1 cellular context compared by ENCODE assay signal in the genomic region with DNA sequence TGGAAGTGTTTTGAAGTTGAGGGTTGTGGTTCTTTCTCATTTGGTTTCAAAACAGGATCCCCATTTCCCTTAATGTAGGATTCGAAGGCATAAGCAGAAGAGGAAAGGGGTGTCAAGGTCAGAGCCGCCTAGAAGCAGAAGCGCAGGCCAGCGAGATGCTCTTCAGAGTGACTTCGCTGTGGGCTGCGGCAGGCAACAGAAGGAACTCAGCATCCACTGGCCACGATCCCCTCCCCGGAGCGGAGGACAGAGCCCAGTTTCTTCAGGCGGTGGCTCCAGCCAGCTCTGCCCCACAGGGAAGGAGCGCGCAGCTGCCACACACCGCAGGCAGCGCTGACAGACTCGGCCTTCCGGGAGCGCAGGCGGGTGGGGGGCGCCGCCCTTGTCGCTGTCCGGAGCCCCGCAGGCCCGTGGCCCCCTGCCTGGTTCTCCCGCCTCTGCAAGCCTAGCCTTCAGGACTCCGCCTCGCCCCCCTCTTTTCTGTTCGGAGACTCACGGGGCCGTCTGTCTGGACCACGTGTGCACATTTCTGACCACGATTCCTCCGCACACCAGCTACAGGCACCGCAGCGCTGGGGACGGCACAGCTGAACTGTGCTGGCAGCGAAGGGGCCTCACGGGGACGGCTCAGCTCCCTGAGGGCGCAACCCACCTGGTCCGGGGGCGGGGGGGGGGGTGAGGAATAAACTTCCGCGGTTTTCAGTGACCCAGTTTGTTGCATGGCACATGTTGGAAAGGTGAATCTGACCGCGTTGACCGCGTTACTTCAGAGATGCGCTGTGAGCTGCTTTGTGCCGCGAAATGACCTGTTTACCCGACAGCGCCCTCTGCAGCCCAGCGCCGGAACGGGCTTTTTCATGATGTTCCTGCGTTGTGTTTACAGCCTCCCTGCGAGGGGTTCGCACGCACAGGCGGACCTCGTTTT.
TF ChIP-seq lines count a peak whose summit lies in the region.

No MANE protein-coding gene starts in this region.

TF ChIP-seq in HepG2, 621 proteins besides CTCF, POLR2A, EP300 and RAD21 (continued from another document and continues in another):
- TF ChIP-seq ZNF670 (CRISPR knock-in tag; IDR thresholded peaks at IDR 0.05; ENCODE audit: borderline replicate concordance), result no peak
- no peak for TF ChIP-seq MIER2 (CRISPR knock-in tag; IDR thresholded peaks at IDR 0.05)
- TF ChIP-seq ZNF567 (CRISPR knock-in tag; IDR thresholded peaks at IDR 0.05; ENCODE audit: borderline replicate concordance), result no peak
- no peak for TF ChIP-seq ZBTB7A (CRISPR knock-in tag; IDR thresholded peaks at IDR 0.05)
- TF ChIP-seq, protein P1, sequence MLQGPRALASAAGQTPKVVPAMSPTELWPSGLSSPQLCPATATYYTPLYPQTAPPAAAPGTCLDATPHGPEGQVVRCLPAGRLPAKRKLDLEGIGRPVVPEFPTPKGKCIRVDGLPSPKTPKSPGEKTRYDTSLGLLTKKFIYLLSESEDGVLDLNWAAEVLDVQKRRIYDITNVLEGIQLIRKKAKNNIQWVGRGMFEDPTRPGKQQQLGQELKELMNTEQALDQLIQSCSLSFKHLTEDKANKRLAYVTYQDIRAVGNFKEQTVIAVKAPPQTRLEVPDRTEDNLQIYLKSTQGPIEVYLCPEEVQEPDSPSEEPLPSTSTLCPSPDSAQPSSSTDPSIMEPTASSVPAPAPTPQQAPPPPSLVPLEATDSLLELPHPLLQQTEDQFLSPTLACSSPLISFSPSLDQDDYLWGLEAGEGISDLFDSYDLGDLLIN (CRISPR knock-in tag; IDR thresholded peaks at IDR 0.05; ENCODE audit: borderline replicate concordance), result no peak
- TF ChIP-seq ZNF724P (CRISPR knock-in tag; IDR thresholded peaks at IDR 0.05; ENCODE audit: borderline replicate concordance), result no peak
- TF ChIP-seq CC2D1A (CRISPR knock-in tag; IDR thresholded peaks at IDR 0.05), result no peak
- no peak for TF ChIP-seq PHF21A (CRISPR knock-in tag; IDR thresholded peaks at IDR 0.05)
- TF ChIP-seq ZNF7 (CRISPR knock-in tag; IDR thresholded peaks at IDR 0.05), result no peak
- TF ChIP-seq, protein P2, sequence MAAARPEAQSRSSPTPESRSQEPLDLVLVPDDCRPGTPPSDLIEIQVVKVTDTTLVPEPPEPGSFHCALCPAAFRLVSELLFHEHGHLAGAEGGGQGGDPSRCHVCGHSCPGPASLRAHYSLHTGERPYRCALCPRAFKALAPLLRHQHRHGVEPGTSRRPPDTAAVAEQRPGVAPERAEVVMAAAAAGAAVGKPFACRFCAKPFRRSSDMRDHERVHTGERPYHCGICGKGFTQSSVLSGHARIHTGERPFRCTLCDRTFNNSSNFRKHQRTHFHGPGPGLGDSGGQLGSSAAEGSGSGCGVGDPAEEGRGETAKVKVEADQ (CRISPR knock-in tag; IDR thresholded peaks at IDR 0.05; ENCODE audit: borderline replicate concordance), result no peak
- no peak for TF ChIP-seq GATA4 (IDR thresholded peaks at IDR 0.05; ENCODE audit: borderline replicate concordance, low read depth)
- no peak for TF ChIP-seq THYN1 (CRISPR knock-in tag; IDR thresholded peaks at IDR 0.05; ENCODE audit: borderline replicate concordance, low read depth)
- TF ChIP-seq, protein P3, sequence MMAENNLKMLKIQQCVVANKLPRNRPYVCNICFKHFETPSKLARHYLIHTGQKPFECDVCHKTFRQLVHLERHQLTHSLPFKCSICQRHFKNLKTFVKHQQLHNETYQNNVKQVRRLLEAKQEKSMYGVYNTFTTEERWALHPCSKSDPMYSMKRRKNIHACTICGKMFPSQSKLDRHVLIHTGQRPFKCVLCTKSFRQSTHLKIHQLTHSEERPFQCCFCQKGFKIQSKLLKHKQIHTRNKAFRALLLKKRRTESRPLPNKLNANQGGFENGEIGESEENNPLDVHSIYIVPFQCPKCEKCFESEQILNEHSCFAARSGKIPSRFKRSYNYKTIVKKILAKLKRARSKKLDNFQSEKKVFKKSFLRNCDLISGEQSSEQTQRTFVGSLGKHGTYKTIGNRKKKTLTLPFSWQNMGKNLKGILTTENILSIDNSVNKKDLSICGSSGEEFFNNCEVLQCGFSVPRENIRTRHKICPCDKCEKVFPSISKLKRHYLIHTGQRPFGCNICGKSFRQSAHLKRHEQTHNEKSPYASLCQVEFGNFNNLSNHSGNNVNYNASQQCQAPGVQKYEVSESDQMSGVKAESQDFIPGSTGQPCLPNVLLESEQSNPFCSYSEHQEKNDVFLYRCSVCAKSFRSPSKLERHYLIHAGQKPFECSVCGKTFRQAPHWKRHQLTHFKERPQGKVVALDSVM (CRISPR knock-in tag; IDR thresholded peaks at IDR 0.05), result no peak
- TF ChIP-seq HNRNPLL (IDR thresholded peaks at IDR 0.05; ENCODE audit: low read depth, low read length, poor library complexity, severe bottlenecking), result peak; percentile 24
- peak; percentile 90 for TF ChIP-seq ZBTB38 (CRISPR knock-in tag; IDR thresholded peaks at IDR 0.05)
- TF ChIP-seq, protein P4, sequence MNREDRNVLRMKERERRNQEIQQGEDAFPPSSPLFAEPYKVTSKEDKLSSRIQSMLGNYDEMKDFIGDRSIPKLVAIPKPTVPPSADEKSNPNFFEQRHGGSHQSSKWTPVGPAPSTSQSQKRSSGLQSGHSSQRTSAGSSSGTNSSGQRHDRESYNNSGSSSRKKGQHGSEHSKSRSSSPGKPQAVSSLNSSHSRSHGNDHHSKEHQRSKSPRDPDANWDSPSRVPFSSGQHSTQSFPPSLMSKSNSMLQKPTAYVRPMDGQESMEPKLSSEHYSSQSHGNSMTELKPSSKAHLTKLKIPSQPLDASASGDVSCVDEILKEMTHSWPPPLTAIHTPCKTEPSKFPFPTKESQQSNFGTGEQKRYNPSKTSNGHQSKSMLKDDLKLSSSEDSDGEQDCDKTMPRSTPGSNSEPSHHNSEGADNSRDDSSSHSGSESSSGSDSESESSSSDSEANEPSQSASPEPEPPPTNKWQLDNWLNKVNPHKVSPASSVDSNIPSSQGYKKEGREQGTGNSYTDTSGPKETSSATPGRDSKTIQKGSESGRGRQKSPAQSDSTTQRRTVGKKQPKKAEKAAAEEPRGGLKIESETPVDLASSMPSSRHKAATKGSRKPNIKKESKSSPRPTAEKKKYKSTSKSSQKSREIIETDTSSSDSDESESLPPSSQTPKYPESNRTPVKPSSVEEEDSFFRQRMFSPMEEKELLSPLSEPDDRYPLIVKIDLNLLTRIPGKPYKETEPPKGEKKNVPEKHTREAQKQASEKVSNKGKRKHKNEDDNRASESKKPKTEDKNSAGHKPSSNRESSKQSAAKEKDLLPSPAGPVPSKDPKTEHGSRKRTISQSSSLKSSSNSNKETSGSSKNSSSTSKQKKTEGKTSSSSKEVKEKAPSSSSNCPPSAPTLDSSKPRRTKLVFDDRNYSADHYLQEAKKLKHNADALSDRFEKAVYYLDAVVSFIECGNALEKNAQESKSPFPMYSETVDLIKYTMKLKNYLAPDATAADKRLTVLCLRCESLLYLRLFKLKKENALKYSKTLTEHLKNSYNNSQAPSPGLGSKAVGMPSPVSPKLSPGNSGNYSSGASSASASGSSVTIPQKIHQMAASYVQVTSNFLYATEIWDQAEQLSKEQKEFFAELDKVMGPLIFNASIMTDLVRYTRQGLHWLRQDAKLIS (CRISPR knock-in tag; IDR thresholded peaks at IDR 0.05), result no peak
- no peak for TF ChIP-seq ZNF260 (CRISPR knock-in tag; IDR thresholded peaks at IDR 0.05; ENCODE audit: borderline replicate concordance, low read depth)
- no peak for TF ChIP-seq RORA (CRISPR knock-in tag; IDR thresholded peaks at IDR 0.05)
- TF ChIP-seq ZNF317 (CRISPR knock-in tag; IDR thresholded peaks at IDR 0.05), result no peak
- TF ChIP-seq NFKB2 (CRISPR knock-in tag; IDR thresholded peaks at IDR 0.05; ENCODE audit: borderline replicate concordance), result no peak
- TF ChIP-seq SMC3 (IDR thresholded peaks at IDR 0.05; ENCODE audit: low read length), result no peak
- peak; percentile 38; the same call in 1 of the 2 replicates for TF ChIP-seq ZMYM4 (CRISPR knock-in tag; IDR thresholded peaks at IDR 0.05)
- TF ChIP-seq SRSF4 (IDR thresholded peaks at IDR 0.05; ENCODE audit: low read depth, low read length, poor library complexity, severe bottlenecking), result no peak
- TF ChIP-seq ZKSCAN1 (IDR thresholded peaks at IDR 0.05; ENCODE audit: low read length), result no peak
- TF ChIP-seq HNF4A (CRISPR knock-in tag; IDR thresholded peaks at IDR 0.05), result no peak
- TF ChIP-seq STAG1 (CRISPR knock-in tag; IDR thresholded peaks at IDR 0.05), result peak; percentile 49
- TF ChIP-seq, protein P5, sequence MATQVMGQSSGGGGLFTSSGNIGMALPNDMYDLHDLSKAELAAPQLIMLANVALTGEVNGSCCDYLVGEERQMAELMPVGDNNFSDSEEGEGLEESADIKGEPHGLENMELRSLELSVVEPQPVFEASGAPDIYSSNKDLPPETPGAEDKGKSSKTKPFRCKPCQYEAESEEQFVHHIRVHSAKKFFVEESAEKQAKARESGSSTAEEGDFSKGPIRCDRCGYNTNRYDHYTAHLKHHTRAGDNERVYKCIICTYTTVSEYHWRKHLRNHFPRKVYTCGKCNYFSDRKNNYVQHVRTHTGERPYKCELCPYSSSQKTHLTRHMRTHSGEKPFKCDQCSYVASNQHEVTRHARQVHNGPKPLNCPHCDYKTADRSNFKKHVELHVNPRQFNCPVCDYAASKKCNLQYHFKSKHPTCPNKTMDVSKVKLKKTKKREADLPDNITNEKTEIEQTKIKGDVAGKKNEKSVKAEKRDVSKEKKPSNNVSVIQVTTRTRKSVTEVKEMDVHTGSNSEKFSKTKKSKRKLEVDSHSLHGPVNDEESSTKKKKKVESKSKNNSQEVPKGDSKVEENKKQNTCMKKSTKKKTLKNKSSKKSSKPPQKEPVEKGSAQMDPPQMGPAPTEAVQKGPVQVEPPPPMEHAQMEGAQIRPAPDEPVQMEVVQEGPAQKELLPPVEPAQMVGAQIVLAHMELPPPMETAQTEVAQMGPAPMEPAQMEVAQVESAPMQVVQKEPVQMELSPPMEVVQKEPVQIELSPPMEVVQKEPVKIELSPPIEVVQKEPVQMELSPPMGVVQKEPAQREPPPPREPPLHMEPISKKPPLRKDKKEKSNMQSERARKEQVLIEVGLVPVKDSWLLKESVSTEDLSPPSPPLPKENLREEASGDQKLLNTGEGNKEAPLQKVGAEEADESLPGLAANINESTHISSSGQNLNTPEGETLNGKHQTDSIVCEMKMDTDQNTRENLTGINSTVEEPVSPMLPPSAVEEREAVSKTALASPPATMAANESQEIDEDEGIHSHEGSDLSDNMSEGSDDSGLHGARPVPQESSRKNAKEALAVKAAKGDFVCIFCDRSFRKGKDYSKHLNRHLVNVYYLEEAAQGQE (IDR thresholded peaks at IDR 0.05; ENCODE audit: borderline replicate concordance in 1 of 2, low read depth in 1 of 2, low read length in 2 of 2), result no peak
- TF ChIP-seq, protein P6, sequence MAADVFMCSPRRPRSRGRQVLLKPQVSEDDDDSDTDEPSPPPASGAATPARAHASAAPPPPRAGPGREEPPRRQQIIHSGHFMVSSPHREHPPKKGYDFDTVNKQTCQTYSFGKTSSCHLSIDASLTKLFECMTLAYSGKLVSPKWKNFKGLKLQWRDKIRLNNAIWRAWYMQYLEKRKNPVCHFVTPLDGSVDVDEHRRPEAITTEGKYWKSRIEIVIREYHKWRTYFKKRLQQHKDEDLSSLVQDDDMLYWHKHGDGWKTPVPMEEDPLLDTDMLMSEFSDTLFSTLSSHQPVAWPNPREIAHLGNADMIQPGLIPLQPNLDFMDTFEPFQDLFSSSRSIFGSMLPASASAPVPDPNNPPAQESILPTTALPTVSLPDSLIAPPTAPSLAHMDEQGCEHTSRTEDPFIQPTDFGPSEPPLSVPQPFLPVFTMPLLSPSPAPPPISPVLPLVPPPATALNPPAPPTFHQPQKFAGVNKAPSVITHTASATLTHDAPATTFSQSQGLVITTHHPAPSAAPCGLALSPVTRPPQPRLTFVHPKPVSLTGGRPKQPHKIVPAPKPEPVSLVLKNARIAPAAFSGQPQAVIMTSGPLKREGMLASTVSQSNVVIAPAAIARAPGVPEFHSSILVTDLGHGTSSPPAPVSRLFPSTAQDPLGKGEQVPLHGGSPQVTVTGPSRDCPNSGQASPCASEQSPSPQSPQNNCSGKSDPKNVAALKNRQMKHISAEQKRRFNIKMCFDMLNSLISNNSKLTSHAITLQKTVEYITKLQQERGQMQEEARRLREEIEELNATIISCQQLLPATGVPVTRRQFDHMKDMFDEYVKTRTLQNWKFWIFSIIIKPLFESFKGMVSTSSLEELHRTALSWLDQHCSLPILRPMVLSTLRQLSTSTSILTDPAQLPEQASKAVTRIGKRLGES (CRISPR knock-in tag; IDR thresholded peaks at IDR 0.05; ENCODE audit: borderline replicate concordance), result no peak
- TF ChIP-seq, protein P7, sequence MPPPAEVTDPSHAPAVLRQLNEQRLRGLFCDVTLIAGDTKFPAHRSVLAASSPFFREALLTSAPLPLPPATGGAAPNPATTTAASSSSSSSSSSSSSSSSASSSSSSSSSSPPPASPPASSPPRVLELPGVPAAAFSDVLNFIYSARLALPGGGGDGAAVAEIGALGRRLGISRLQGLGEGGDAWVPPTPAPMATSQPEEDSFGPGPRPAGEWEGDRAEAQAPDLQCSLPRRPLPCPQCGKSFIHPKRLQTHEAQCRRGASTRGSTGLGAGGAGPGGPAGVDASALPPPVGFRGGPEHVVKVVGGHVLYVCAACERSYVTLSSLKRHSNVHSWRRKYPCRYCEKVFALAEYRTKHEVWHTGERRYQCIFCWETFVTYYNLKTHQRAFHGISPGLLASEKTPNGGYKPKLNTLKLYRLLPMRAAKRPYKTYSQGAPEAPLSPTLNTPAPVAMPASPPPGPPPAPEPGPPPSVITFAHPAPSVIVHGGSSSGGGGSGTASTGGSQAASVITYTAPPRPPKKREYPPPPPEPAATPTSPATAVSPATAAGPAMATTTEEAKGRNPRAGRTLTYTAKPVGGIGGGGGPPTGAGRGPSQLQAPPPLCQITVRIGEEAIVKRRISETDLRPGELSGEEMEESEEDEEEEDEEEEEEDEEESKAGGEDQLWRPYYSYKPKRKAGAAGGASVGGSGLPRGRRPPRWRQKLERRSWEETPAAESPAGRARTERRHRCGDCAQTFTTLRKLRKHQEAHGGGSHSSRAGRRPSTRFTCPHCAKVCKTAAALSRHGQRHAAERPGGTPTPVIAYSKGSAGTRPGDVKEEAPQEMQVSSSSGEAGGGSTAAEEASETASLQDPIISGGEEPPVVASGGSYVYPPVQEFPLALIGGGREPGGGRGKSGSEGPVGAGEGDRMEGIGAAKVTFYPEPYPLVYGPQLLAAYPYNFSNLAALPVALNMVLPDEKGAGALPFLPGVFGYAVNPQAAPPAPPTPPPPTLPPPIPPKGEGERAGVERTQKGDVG (CRISPR knock-in tag; IDR thresholded peaks at IDR 0.05; ENCODE audit: borderline replicate concordance), result peak; percentile 92; the same call in 1 of the 2 replicates
- TF ChIP-seq, protein P8, sequence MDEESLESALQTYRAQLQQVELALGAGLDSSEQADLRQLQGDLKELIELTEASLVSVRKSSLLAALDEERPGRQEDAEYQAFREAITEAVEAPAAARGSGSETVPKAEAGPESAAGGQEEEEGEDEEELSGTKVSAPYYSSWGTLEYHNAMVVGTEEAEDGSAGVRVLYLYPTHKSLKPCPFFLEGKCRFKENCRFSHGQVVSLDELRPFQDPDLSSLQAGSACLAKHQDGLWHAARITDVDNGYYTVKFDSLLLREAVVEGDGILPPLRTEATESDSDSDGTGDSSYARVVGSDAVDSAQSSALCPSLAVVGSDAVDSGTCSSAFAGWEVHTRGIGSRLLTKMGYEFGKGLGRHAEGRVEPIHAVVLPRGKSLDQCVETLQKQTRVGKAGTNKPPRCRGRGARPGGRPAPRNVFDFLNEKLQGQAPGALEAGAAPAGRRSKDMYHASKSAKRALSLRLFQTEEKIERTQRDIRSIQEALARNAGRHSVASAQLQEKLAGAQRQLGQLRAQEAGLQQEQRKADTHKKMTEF (CRISPR knock-in tag; IDR thresholded peaks at IDR 0.05), result no peak
